In genomic region chr15:51917493-51917892, GRCh38 we compare ENCODE assay signal across 9 cellular contexts. TPM values are rescaled to one million over a fixed set of nuclear protein-coding genes. Genes with fewer than 3 reads are reported as not detected.
DNase-seq lines count a peak whose midpoint lies in the region; ATAC-seq, FAIRE-seq and TF ChIP-seq lines count a peak whose summit lies in the region.
"Had no signal": no experiment of that assay in that cellular context is flagged by ENCODE, and none has a peak within 500 bp of the region (broad histone marks: within the 10 kb centered on the region; RNA-seq: fewer than 3 reads in every experiment).

No MANE protein-coding gene starts in this region.

- ATAC-seq in GM21381 (IDR thresholded peaks at IDR 0.05; ENCODE audit: unreplicated experiment) (no peak), aorta (ENCODE audit: low FRiP score) (no peak)

- H3K27ac ChIP-seq in keratinocyte (ENCODE audit: control insufficient read depth, insufficient read depth, low read length) (no peak overlapping the region), aorta (ENCODE audit: low read depth in 1 of 2, low read length in 2 of 2) (no peak overlapping the region)

- no peak overlapping the region for H3K4me2 ChIP-seq in keratinocyte (ENCODE audit: control insufficient read depth, extremely low read depth, insufficient read depth, low read depth, low read length)

- 79 to 82% methylated on average over 2 of the region's 2 CpGs for WGBS in aorta, 2 donors

- H3K4me1 ChIP-seq in keratinocyte (ENCODE audit: control insufficient read depth, extremely low read depth, insufficient read depth, low read length) (no peaks in the 10 kb centered on the region), aorta (ENCODE audit: control insufficient read depth in 1 of 2, insufficient read depth in 2 of 2, low read length in 2 of 2) (no peaks in the 10 kb centered on the region)

- H3K36me3 ChIP-seq in keratinocyte (ENCODE audit: control insufficient read depth in 2 of 2, extremely low read depth in 1 of 2, insufficient read depth in 2 of 2, low read length in 2 of 2), result peaks cover 33 to 35% of the 10 kb centered on the region in 2 experiments
- peaks cover 0 to 11% of the 10 kb centered on the region in 2 donors for H3K36me3 ChIP-seq in aorta (ENCODE audit: control insufficient read depth in 1 of 2, insufficient read depth in 2 of 2, low read length in 1 of 2)

- dilution Hi-C loops in keratinocyte (cut with MboI; ENCODE audit: extremely low pct_ligation_motif_present, low sequenced_read_pairs), result no loop called here

- H3K9ac ChIP-seq in keratinocyte (ENCODE audit: control insufficient read depth, extremely low read depth, insufficient read depth, low read length), result no peak overlapping the region

- no peak for FAIRE-seq in keratinocyte (lab: Jason Lieb, UNC)
- FAIRE-seq: colon had no signal

- no peak overlapping the region for H2AFZ ChIP-seq in keratinocyte (ENCODE audit: control insufficient read depth, low read length)

- H3K27me3 ChIP-seq in keratinocyte (ENCODE audit: control insufficient read depth, extremely low read depth, insufficient read depth, low read length) (no peaks in the 10 kb centered on the region), aorta (ENCODE audit: control insufficient read depth in 1 of 2, insufficient read depth in 2 of 2, low read length in 1 of 2) (no peaks in the 10 kb centered on the region)

- TF ChIP-seq CTCF in HFF-Myc (IDR thresholded peaks at IDR 0.05; ENCODE audit: low read depth, low read length, missing control alignments), result peak; percentile 56
- TF ChIP-seq CTCF in keratinocyte (optimal IDR thresholded peaks at IDR 0.05 in 1 of 3, IDR thresholded peaks at IDR 0.05 in 1 of 3, conservative IDR thresholded peaks at IDR 0.05 in 1 of 3; ENCODE audit: extremely low read depth in 1 of 3, insufficient read depth in 2 of 3, low read length in 3 of 3), result peak; percentile 33 to 65 (median 45)

- peaks cover 3% of the 10 kb centered on the region for H3K9me1 ChIP-seq in keratinocyte (ENCODE audit: control insufficient read depth, extremely low read depth, insufficient read depth, low read length)

- intact Hi-C loops in aorta (cut with DNase I), result no loop called here

- H4K20me1 ChIP-seq in keratinocyte (ENCODE audit: control insufficient read depth, extremely low read depth, insufficient read depth, low read length), result no peaks in the 10 kb centered on the region

- peaks cover 2% of the 10 kb centered on the region for H3K79me2 ChIP-seq in keratinocyte (ENCODE audit: control insufficient read depth, insufficient read depth, low read length)

- DNase-seq in DMS53 treated with DMSO at 0.1 percent for 48 hours (lab: John Stamatoyannopoulos, UW; ENCODE audit: unreplicated experiment) (peak; percentile 74), HFF-Myc (ENCODE audit: extremely low read depth, low read depth) (no peak), SW 1271 (lab: John Stamatoyannopoulos, UW) (peak; percentile 13 to 48), keratinocyte (ENCODE audit: low read depth, low spot score) (no peak), mucosa of gallbladder (ENCODE audit: low spot score) (no peak), aorta (no peak), MV-4-11 (lab: John Stamatoyannopoulos, UW) (no peak)

- no peak overlapping the region for H3K4me3 ChIP-seq in HFF-Myc (replicated peaks; ENCODE audit: low read depth, low read length)
- H3K4me3 ChIP-seq in keratinocyte (ENCODE audit: control insufficient read depth in 2 of 3, extremely low read depth in 1 of 3, insufficient read depth in 2 of 3, low read depth in 1 of 3, low read length in 3 of 3), result no peak overlapping the region
- H3K4me3 ChIP-seq in aorta (ENCODE audit: low read length in 2 of 2), result no peak overlapping the region

- H3K9me3 ChIP-seq in keratinocyte (ENCODE audit: control insufficient read depth, low read depth, low read length), result no peaks in the 10 kb centered on the region
- H3K9me3 ChIP-seq in aorta (ENCODE audit: control insufficient read depth, low read length), result no peaks in the 10 kb centered on the region

RNA-seq across cellular contexts. Expression of gene LEO1, which starts 54.1 kb away (rescaled TPM):
- polyA plus RNA-seq in keratinocyte (6.3 to 12.5 TPM (median 12.2 TPM) in 3 replicates), aorta (10 to 100 TPM in 1 of 2 donors, 1 to 10 TPM in 1; 7.4 to 10.3 TPM)
- 51.1 TPM for polyA plus RNA-seq in keratinocyte (2011; ENCODE audit: low read depth)
- 6.8 and 7.9 TPM in 2 replicates for polyA plus RNA-seq in keratinocyte (2011; cell fraction: cytosol; rRNA removed)
- polyA plus RNA-seq in keratinocyte (2011; cell fraction: nucleus; rRNA removed), result 10.6 and 15.7 TPM in 2 replicates
- polyA plus RNA-seq in keratinocyte (2012; ENCODE audit: low replicate concordance), result 23.6 and 27.2 TPM in 2 replicates
- polyA minus RNA-seq in keratinocyte, result 1.8 to 10.7 TPM (median 3.3 TPM) in 3 replicates
- polyA minus RNA-seq in keratinocyte (2011; cell fraction: cytosol; rRNA and poly(A)+ RNA removed), result 1.2 TPM
- polyA minus RNA-seq in keratinocyte (2011; cell fraction: nucleus; rRNA and poly(A)+ RNA removed), result 4.2 and 7.4 TPM in 2 replicates
- total RNA-seq in mucosa of gallbladder (18.0 TPM), aorta (1 to 10 TPM; 8.4 to 9.5 TPM)

Comparison
In these comparisons a context has a peak if more than half of its experiments do, and no peak if none do; other contexts are left out.
1. DNase-seq: peak in DMS53 treated with DMSO at 0.1 percent for 48 hours (single experiment) and SW 1271 (2 of 2); none in HFF-Myc (single experiment), keratinocyte (single experiment), mucosa of gallbladder (single experiment), aorta (0 of 2) and MV-4-11 (single experiment).